Comparison of ENCODE assay signal across 29 cellular contexts in the genomic region with DNA sequence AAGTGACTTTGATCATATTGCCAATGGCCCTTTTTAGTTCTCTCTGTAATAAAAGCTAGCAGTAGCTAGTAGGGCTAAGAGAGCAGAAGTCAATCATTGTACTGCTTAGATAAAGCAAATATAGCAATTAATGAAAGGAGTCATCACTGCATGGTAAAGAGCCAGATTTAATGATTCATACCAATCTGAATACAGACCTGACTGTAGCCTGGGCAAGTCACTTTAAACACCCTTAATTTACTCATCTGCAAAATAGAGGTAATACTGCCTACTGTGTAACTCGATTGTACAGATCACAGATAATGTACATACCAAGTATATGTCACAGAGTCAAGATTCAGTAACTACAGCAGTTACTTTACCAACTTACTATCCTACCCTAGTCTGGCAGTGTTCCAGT.
DNase-seq lines count a peak whose midpoint lies in the region; ATAC-seq, FAIRE-seq and TF ChIP-seq lines count a peak whose summit lies in the region.
"Had no signal": no experiment of that assay in that cellular context is flagged by ENCODE, and none has a peak within 500 bp of the region (broad histone marks: within the 10 kb centered on the region; RNA-seq: fewer than 3 reads in every experiment).

No MANE protein-coding gene starts in this region.

- H3K9ac ChIP-seq in mammary epithelial cell (ENCODE audit: insufficient read depth, low read length) (no peak overlapping the region), HepG2 (ENCODE audit: insufficient read depth, low read depth, low read length) (no peak overlapping the region)

- H2AFZ ChIP-seq in mammary epithelial cell (ENCODE audit: low read depth, low read length), result no peak overlapping the region
- no peak overlapping the region for H2AFZ ChIP-seq in HepG2 (ENCODE audit: low read length)

- CTCF ChIA-PET in mammary epithelial cell (lab: Charles Lee; ENCODE audit: low non-redundant PET), result interaction anchor here (0.6 kb wide), 1 partner anchor 559 kb away, joined by 7 read pairs; no protein-coding TSS in a partner anchor
- CTCF ChIA-PET in HepG2 (lab: Yijun Ruan, JAX; ENCODE audit: low intra/inter-chr PET ratio, low total read pairs), result no interaction called here

- no peak for FAIRE-seq in HepG2 (lab: Jason Lieb, UNC)
- FAIRE-seq: D721Med, endothelial cell of umbilical vein had no signal

- TF ChIP-seq EP300 in HepG2 (IDR thresholded peaks at IDR 0.05; ENCODE audit: low read depth in 2 of 2, low read length in 2 of 2), result no peak
- TF ChIP-seq EP300 in HepG2 (CRISPR knock-in tag; IDR thresholded peaks at IDR 0.05; ENCODE audit: borderline replicate concordance), result no peak

- TF ChIP-seq CTCF in mammary epithelial cell (conservative IDR thresholded peaks at IDR 0.05 in 1 of 2, IDR thresholded peaks at IDR 0.05 in 1 of 2; ENCODE audit: extremely low read depth in 1 of 2, insufficient read depth in 1 of 2, low read depth in 1 of 2, low read length in 2 of 2), result no peak
- no peak for TF ChIP-seq CTCF in breast epithelium (IDR thresholded peaks at IDR 0.05)
- no peak for TF ChIP-seq CTCF in RWPE2 (IDR thresholded peaks at IDR 0.05; ENCODE audit: poor library complexity, severe bottlenecking)
- TF ChIP-seq CTCF in foreskin fibroblast (IDR thresholded peaks at IDR 0.05; ENCODE audit: low read depth, low read length), result no peak
- no peak for TF ChIP-seq CTCF in HepG2 (CRISPR knock-in tag; IDR thresholded peaks at IDR 0.05)

- DNase-seq in mammary epithelial cell (peak; percentile 29), breast epithelium (ENCODE audit: low spot score in 2 of 2) (no peak), RWPE2 (ENCODE audit: low spot score) (no peak), foreskin fibroblast (peak; percentile 17 to 44), HepG2 (ENCODE audit: low spot score) (no peak), hepatic stellate cell (ENCODE audit: low spot score) (no peak), H7 (no peak)
- DNase-seq: activated B cell treated with CpG ODN at 0.5 μM for 24 hours; activated CD8-positive, alpha-beta memory T cell treated with anti-CD3 and anti-CD28 coated beads for 24 hours; activated naive CD4-positive, alpha-beta T cell treated with anti-CD3 and anti-CD28 coated beads, Interleukin-2, amount 10 ng/mL, durations not matched to agents 7 days and 5 days; activated T-cell treated with anti-CD3 and anti-CD28 coated beads, Interleukin-2, amount 50 U/mL, for 48 hours; cerebellar nuclear complex; dorsolateral prefrontal cortex; gastrocnemius medialis; HCEC 1CT; hippocampal formation; left lung; naive thymus-derived CD8-positive, alpha-beta T cell; NCI-H1105 treated with DMSO at 0.1 percent for 48 hours; NCI-H2029; retina; spleen; stimulated activated CD4-positive, alpha-beta T cell treated with anti-CD3 and anti-CD28 coated beads, Interleukin-2, amount 100 ng/mL, for 48 hours; T-helper 9 cell had no signal

- TF ChIP-seq POLR2A in breast epithelium (IDR thresholded peaks at IDR 0.05) (no peak), HepG2 (IDR thresholded peaks at IDR 0.05; ENCODE audit: insufficient read depth in 1 of 2, low read depth in 2 of 2, low read length in 2 of 2) (no peak)

- POLR2A ChIA-PET in HepG2 (lab: Yijun Ruan, JAX), result no interaction called here

- dilution Hi-C loops in mammary epithelial cell (cut with HindIII; ENCODE audit: low sequenced_read_pairs), result no loop called here

- 93% methylated on average over 1 of the region's 1 CpG for WGBS in mammary epithelial cell (ENCODE audit: low coverage, missing lambda C conversion rate)
- 80% methylated on average over 1 of the region's 1 CpG for WGBS in HepG2 (ENCODE audit: low lambda C conversion rate)

- H3K27me3 ChIP-seq in mammary epithelial cell (ENCODE audit: insufficient read depth, low read length) (no peaks in the 10 kb centered on the region), breast epithelium (no peaks in the 10 kb centered on the region), RWPE2 (ENCODE audit: insufficient read depth, poor library complexity, severe bottlenecking) (no peaks in the 10 kb centered on the region), HepG2 (ENCODE audit: control insufficient read depth in 1 of 2, insufficient read depth in 2 of 2, low read length in 2 of 2) (no peaks in the 10 kb centered on the region), H7 (ENCODE audit: control insufficient read depth, insufficient read depth, low read length) (no peaks in the 10 kb centered on the region)
- H3K27me3 ChIP-seq: ascending aorta, dorsolateral prefrontal cortex, gastrocnemius medialis, left lung, spleen had no signal

- H3K4me2 ChIP-seq in mammary epithelial cell (ENCODE audit: insufficient read depth, low read depth, low read length) (no peak overlapping the region), HepG2 (ENCODE audit: low read depth, low read length) (no peak overlapping the region)

- TF ChIP-seq RAD21 in HepG2 (CRISPR knock-in tag; IDR thresholded peaks at IDR 0.05), result no peak

- H3K9me3 ChIP-seq in mammary epithelial cell (replicated peaks; ENCODE audit: insufficient read depth, low read length) (no peaks in the 10 kb centered on the region), breast epithelium (no peaks in the 10 kb centered on the region), RWPE2 (ENCODE audit: severe bottlenecking) (no peaks in the 10 kb centered on the region), HepG2 (ENCODE audit: low read length) (no peaks in the 10 kb centered on the region)
- H3K9me3 ChIP-seq: ascending aorta, gastrocnemius medialis, left lung, spleen had no signal

- H4K20me1 ChIP-seq in mammary epithelial cell (ENCODE audit: insufficient read depth, low read length) (no peaks in the 10 kb centered on the region), HepG2 (ENCODE audit: insufficient read depth, low read length) (0 out of 2 replicates have a peak, but pooled peaks cover 2% of the 10 kb centered on the region)

- H3K79me2 ChIP-seq in mammary epithelial cell (ENCODE audit: insufficient read depth, low read length) (peaks cover 71% of the 10 kb centered on the region), HepG2 (ENCODE audit: insufficient read depth, low read length) (peaks cover 48% of the 10 kb centered on the region)

- BruUV-seq in mammary epithelial cell (replicated peaks; lab: Mats Ljungman, UMichigan), result no TSS peak
- BruUV-seq in HepG2 (replicated peaks; lab: Mats Ljungman, UMichigan), result no TSS peak

- ATAC-seq in RWPE2 (ENCODE audit: low read depth) (peak; percentile 53; the same call in 1 of the 3 replicates), HepG2 (no peak), HG02870 (IDR thresholded peaks at IDR 0.05; ENCODE audit: unreplicated experiment) (no peak)
- ATAC-seq: gastrocnemius medialis; left lung; naive thymus-derived CD8-positive, alpha-beta T cell; stimulated activated memory B cell treated with anti-CD40 and anti-IgM and Interleukin-4, amounts not matched to agents 10 μg/mL and 1 μg/mL and 100 μg/mL, for 72 hours had no signal

- in situ Hi-C loops in mammary epithelial cell (cut with MboI; ENCODE audit: low sequenced_read_pairs in 2 of 2) (no loop called here), HepG2 (cut with HindIII; ENCODE audit: extremely low pct_ligation_motif_present, low pct_unique_long_range_greater_than_20kb) (no loop called here)

- peaks cover 3% of the 10 kb centered on the region for H3K36me3 ChIP-seq in mammary epithelial cell (ENCODE audit: insufficient read depth, low read length)
- H3K36me3 ChIP-seq in breast epithelium, result no peaks in the 10 kb centered on the region
- H3K36me3 ChIP-seq in RWPE2 (ENCODE audit: low read depth), result no peaks in the 10 kb centered on the region
- H3K36me3 ChIP-seq in HepG2 (replicated peaks in 1 of 2; ENCODE audit: control insufficient read depth in 1 of 2, insufficient read depth in 2 of 2, low read length in 2 of 2), result peaks cover 7 to 33% of the 10 kb centered on the region in 2 experiments; a peak in 4 of 5 replicates
- no peaks in the 10 kb centered on the region; the same call in 1 of the 2 replicates for H3K36me3 ChIP-seq in H7 (replicated peaks; ENCODE audit: control insufficient read depth, insufficient read depth, low read length)
- H3K36me3 ChIP-seq: gastrocnemius medialis had no signal

- no peak overlapping the region for H3K27ac ChIP-seq in mammary epithelial cell (ENCODE audit: insufficient read depth, low read depth, low read length)
- no peak overlapping the region for H3K27ac ChIP-seq in breast epithelium
- H3K27ac ChIP-seq in RWPE2 (ENCODE audit: poor library complexity, severe bottlenecking), result no peak overlapping the region
- H3K27ac ChIP-seq in HepG2 (ENCODE audit: extremely low read length, insufficient read depth, low read length), result no peak overlapping the region
- H3K27ac ChIP-seq: ascending aorta, gastrocnemius medialis, left lung, spleen had no signal

- H3K4me1 ChIP-seq in mammary epithelial cell (ENCODE audit: insufficient read depth, low read length) (no peaks in the 10 kb centered on the region), breast epithelium (no peaks in the 10 kb centered on the region), RWPE2 (ENCODE audit: insufficient read depth, poor library complexity, severe bottlenecking) (no peaks in the 10 kb centered on the region), HepG2 (ENCODE audit: insufficient read depth, low read length) (peaks cover 27% of the 10 kb centered on the region)
- H3K4me1 ChIP-seq: ascending aorta, left lung had no signal

- intact Hi-C loops in mammary epithelial cell (cut with micrococcal nuclease) (no loop called here), breast epithelium (cut with DNase I; ENCODE audit: low total_unique reads) (no loop called here), HepG2 (cut with micrococcal nuclease; ENCODE audit: unreplicated experiment) (no loop called here)

- H3K4me3 ChIP-seq in mammary epithelial cell (replicated peaks in 1 of 3; ENCODE audit: insufficient read depth in 1 of 3, low read depth in 2 of 3, low read length in 3 of 3) (no peak overlapping the region), breast epithelium (no peak overlapping the region), RWPE2 (ENCODE audit: severe bottlenecking) (no peak overlapping the region), foreskin fibroblast (ENCODE audit: low read depth in 1 of 2, low read length in 2 of 2) (no peak overlapping the region), HepG2 (replicated peaks in 1 of 3; ENCODE audit: insufficient read depth in 1 of 3, low read depth in 2 of 3, low read length in 3 of 3) (no peak overlapping the region), H7 (ENCODE audit: insufficient read depth, low read depth, low read length) (no peak overlapping the region)
- H3K4me3 ChIP-seq: ascending aorta, dorsolateral prefrontal cortex, gastrocnemius medialis, left lung, spleen had no signal

TF ChIP-seq in HepG2, 621 proteins besides CTCF, POLR2A, EP300 and RAD21 (continues in another document):
- no peak for TF ChIP-seq ZNF75D (CRISPR knock-in tag; IDR thresholded peaks at IDR 0.05; ENCODE audit: borderline replicate concordance)
- no peak for TF ChIP-seq ZNF709 (CRISPR knock-in tag; IDR thresholded peaks at IDR 0.05)
- TF ChIP-seq CEBPB (IDR thresholded peaks at IDR 0.05; ENCODE audit: borderline replicate concordance, low read depth, low read length), result no peak
- TF ChIP-seq ZNF792 (CRISPR knock-in tag; IDR thresholded peaks at IDR 0.05), result no peak
- no peak for TF ChIP-seq CBX5 (CRISPR knock-in tag; IDR thresholded peaks at IDR 0.05; ENCODE audit: borderline replicate concordance)

Comparison
In these comparisons a context has a peak if more than half of its experiments do, and no peak if none do; other contexts are left out.
1. DNase-seq: peak in mammary epithelial cell (single experiment) and foreskin fibroblast (2 of 2); none in breast epithelium (0 of 2), RWPE2 (single experiment), HepG2 (single experiment), hepatic stellate cell (single experiment) and H7 (single experiment).